1 cellular context compared by ENCODE assay signal in genomic region chr11:75583710-75584658, GRCh38.
TF ChIP-seq lines count a peak whose summit lies in the region.

No MANE protein-coding gene starts in this region.

TF ChIP-seq in K562, 482 proteins besides CTCF, POLR2A, EP300 and RAD21 (continued from another document):
- 0 out of 2 replicates have a peak, but pooled peaks have one; percentile 15 for TF ChIP-seq RBM14 (IDR thresholded peaks at IDR 0.05; ENCODE audit: borderline replicate concordance, insufficient read depth, low read depth, low read length)
- TF ChIP-seq ILF3 (IDR thresholded peaks at IDR 0.05; ENCODE audit: borderline replicate concordance) = no peak
- TF ChIP-seq, protein P1, sequence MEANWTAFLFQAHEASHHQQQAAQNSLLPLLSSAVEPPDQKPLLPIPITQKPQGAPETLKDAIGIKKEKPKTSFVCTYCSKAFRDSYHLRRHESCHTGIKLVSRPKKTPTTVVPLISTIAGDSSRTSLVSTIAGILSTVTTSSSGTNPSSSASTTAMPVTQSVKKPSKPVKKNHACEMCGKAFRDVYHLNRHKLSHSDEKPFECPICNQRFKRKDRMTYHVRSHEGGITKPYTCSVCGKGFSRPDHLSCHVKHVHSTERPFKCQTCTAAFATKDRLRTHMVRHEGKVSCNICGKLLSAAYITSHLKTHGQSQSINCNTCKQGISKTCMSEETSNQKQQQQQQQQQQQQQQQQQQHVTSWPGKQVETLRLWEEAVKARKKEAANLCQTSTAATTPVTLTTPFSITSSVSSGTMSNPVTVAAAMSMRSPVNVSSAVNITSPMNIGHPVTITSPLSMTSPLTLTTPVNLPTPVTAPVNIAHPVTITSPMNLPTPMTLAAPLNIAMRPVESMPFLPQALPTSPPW (CRISPR knock-in tag; IDR thresholded peaks at IDR 0.05) = peak; percentile 56
- TF ChIP-seq ZNF224 (CRISPR knock-in tag; IDR thresholded peaks at IDR 0.05) = no peak
- TF ChIP-seq RBFOX2 (IDR thresholded peaks at IDR 0.05; ENCODE audit: low read depth, low read length) = peak; percentile 39
- TF ChIP-seq WHSC1 (IDR thresholded peaks at IDR 0.05; ENCODE audit: low read length) = no peak
- TF ChIP-seq, protein P2, sequence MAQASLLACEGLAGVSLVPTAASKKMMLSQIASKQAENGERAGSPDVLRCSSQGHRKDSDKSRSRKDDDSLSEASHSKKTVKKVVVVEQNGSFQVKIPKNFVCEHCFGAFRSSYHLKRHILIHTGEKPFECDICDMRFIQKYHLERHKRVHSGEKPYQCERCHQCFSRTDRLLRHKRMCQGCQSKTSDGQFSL (CRISPR knock-in tag; IDR thresholded peaks at IDR 0.05) = 0 out of 2 replicates have a peak, but pooled peaks have one; percentile 20
- TF ChIP-seq, protein P2 (tag; IDR thresholded peaks at IDR 0.05) = no peak
- TF ChIP-seq, protein P3, sequence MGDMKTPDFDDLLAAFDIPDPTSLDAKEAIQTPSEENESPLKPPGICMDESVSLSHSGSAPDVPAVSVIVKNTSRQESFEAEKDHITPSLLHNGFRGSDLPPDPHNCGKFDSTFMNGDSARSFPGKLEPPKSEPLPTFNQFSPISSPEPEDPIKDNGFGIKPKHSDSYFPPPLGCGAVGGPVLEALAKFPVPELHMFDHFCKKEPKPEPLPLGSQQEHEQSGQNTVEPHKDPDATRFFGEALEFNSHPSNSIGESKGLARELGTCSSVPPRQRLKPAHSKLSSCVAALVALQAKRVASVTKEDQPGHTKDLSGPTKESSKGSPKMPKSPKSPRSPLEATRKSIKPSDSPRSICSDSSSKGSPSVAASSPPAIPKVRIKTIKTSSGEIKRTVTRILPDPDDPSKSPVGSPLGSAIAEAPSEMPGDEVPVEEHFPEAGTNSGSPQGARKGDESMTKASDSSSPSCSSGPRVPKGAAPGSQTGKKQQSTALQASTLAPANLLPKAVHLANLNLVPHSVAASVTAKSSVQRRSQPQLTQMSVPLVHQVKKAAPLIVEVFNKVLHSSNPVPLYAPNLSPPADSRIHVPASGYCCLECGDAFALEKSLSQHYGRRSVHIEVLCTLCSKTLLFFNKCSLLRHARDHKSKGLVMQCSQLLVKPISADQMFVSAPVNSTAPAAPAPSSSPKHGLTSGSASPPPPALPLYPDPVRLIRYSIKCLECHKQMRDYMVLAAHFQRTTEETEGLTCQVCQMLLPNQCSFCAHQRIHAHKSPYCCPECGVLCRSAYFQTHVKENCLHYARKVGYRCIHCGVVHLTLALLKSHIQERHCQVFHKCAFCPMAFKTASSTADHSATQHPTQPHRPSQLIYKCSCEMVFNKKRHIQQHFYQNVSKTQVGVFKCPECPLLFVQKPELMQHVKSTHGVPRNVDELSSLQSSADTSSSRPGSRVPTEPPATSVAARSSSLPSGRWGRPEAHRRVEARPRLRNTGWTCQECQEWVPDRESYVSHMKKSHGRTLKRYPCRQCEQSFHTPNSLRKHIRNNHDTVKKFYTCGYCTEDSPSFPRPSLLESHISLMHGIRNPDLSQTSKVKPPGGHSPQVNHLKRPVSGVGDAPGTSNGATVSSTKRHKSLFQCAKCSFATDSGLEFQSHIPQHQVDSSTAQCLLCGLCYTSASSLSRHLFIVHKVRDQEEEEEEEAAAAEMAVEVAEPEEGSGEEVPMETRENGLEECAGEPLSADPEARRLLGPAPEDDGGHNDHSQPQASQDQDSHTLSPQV (IDR thresholded peaks at IDR 0.05) = 0 out of 2 replicates have a peak, but pooled peaks have one; percentile 16
- TF ChIP-seq, protein P4, sequence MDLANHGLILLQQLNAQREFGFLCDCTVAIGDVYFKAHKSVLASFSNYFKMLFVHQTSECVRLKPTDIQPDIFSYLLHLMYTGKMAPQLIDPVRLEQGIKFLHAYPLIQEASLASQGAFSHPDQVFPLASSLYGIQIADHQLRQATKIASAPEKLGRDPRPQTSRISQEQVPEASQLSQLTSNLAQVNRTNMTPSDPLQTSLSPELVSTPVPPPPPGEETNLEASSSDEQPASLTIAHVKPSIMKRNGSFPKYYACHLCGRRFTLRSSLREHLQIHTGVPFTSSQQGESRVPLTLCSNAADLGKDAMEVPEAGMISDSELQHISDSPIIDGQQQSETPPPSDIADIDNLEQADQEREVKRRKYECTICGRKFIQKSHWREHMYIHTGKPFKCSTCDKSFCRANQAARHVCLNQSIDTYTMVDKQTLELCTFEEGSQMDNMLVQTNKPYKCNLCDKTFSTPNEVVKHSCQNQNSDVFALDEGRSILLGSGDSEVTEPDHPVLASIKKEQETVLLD (IDR thresholded peaks at IDR 0.05) = no peak
- TF ChIP-seq, protein P5, sequence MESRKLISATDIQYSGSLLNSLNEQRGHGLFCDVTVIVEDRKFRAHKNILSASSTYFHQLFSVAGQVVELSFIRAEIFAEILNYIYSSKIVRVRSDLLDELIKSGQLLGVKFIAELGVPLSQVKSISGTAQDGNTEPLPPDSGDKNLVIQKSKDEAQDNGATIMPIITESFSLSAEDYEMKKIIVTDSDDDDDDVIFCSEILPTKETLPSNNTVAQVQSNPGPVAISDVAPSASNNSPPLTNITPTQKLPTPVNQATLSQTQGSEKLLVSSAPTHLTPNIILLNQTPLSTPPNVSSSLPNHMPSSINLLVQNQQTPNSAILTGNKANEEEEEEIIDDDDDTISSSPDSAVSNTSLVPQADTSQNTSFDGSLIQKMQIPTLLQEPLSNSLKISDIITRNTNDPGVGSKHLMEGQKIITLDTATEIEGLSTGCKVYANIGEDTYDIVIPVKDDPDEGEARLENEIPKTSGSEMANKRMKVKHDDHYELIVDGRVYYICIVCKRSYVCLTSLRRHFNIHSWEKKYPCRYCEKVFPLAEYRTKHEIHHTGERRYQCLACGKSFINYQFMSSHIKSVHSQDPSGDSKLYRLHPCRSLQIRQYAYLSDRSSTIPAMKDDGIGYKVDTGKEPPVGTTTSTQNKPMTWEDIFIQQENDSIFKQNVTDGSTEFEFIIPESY (CRISPR knock-in tag; IDR thresholded peaks at IDR 0.05) = peak; percentile 38; the same call in 1 of the 2 replicates
- TF ChIP-seq ZNF263 (CRISPR knock-in tag; IDR thresholded peaks at IDR 0.05; ENCODE audit: borderline replicate concordance) = peak; percentile 63; the same call in 1 of the 2 replicates
- no peak for TF ChIP-seq NR2C2 (CRISPR knock-in tag; IDR thresholded peaks at IDR 0.05)
- peak; percentile 55 for TF ChIP-seq NR2C2 (tag; IDR thresholded peaks at IDR 0.05)
- TF ChIP-seq NR2C1 (IDR thresholded peaks at IDR 0.05) = peak; percentile 34; the same call in 1 of the 2 replicates
- no peak for TF ChIP-seq NR2C1 (tag; IDR thresholded peaks at IDR 0.05)
- TF ChIP-seq, protein P6, sequence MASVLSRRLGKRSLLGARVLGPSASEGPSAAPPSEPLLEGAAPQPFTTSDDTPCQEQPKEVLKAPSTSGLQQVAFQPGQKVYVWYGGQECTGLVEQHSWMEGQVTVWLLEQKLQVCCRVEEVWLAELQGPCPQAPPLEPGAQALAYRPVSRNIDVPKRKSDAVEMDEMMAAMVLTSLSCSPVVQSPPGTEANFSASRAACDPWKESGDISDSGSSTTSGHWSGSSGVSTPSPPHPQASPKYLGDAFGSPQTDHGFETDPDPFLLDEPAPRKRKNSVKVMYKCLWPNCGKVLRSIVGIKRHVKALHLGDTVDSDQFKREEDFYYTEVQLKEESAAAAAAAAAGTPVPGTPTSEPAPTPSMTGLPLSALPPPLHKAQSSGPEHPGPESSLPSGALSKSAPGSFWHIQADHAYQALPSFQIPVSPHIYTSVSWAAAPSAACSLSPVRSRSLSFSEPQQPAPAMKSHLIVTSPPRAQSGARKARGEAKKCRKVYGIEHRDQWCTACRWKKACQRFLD (CRISPR knock-in tag; IDR thresholded peaks at IDR 0.05) = 0 out of 2 replicates have a peak, but pooled peaks have one; percentile 49
- TF ChIP-seq POLR2G (IDR thresholded peaks at IDR 0.05; ENCODE audit: low read depth, low read length) = peak; percentile 5; the same call in 1 of the 2 replicates
- 0 out of 2 replicates have a peak, but pooled peaks have one; percentile 9 for TF ChIP-seq ZBTB7A (IDR thresholded peaks at IDR 0.05; ENCODE audit: borderline replicate concordance, control insufficient read depth, low read depth, low read length)
- peak; percentile 71 for TF ChIP-seq ZFX (CRISPR knock-in tag; IDR thresholded peaks at IDR 0.05)
